ENCODE assay signal across 8 cellular contexts in the genomic region with DNA sequence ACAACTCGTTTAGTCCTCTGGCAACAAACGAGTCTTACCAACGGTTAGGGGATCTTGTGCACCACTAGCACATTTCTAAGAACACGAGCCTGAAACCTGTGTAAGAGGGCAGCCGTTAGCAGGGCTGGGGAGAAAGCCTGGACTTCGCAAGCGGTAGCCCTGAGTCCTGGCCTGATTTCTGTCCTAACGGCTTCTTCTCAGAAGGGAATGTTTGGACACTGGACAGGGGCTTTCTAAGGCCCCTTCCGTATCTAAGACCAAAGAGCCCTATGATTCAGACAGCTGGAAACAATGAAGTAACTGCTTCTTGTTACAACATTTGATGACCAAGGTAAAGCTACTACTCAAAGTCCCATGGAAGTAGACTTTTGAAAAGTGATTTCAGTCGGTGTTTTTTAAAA. TPM values are rescaled to one million over a fixed set of nuclear protein-coding genes. Genes with fewer than 3 reads are reported as not detected.
DNase-seq lines count a peak whose midpoint lies in the region; ATAC-seq and TF ChIP-seq lines count a peak whose summit lies in the region.

No MANE protein-coding gene starts in this region.

- ATAC-seq in activated T-helper 17 cell treated with anti-CD3 and anti-CD28 coated beads, Interleukin-2, amount 50 U/mL, for 72 hours (replicated peaks), result no peak

- intact Hi-C loops in A673 (cut with micrococcal nuclease; ENCODE audit: unreplicated experiment), result loop anchor here (10.0 kb wide), 2 partner anchors 302 to 318 kb away; no protein-coding TSS in a partner anchor

- H3K9me3 ChIP-seq in A673 (ENCODE audit: low read depth, low read length, poor library complexity, severe bottlenecking) (no peaks in the 10 kb centered on the region), thymus (ENCODE audit: control insufficient read depth) (no peaks in the 10 kb centered on the region)

- no peaks in the 10 kb centered on the region for H3K9me3 Mint-ChIP-seq in activated T-helper 17 cell treated with anti-CD3 and anti-CD28 coated beads, Interleukin-2, amount 50 U/mL, for 72 hours

- POLR2A ChIA-PET in A673 (lab: Charles Lee; ENCODE audit: low non-redundant PET), result no interaction called here

- H3K4me3 ChIP-seq in A673 (ENCODE audit: low read depth, low read length, poor library complexity, severe bottlenecking) (peak overlapping the region; percentile 99), H7 (ENCODE audit: insufficient read depth, low read depth, low read length) (peak overlapping the region; percentile 100), kidney epithelial cell (ENCODE audit: low read depth, low read length) (peak overlapping the region; percentile 100), thymus (ENCODE audit: low read length) (peak overlapping the region; percentile 17)

- H3K4me1 Mint-ChIP-seq in activated T-helper 17 cell treated with anti-CD3 and anti-CD28 coated beads, Interleukin-2, amount 50 U/mL, for 72 hours, result peaks cover 33% of the 10 kb centered on the region

- H3K4me1 ChIP-seq in A673 (ENCODE audit: insufficient read depth, low read length, poor library complexity, severe bottlenecking) (peaks cover 23% of the 10 kb centered on the region), thymus (ENCODE audit: control insufficient read depth, insufficient read depth, low read length) (peaks cover 20% of the 10 kb centered on the region)

- peaks cover 62% of the 10 kb centered on the region for H3K36me3 Mint-ChIP-seq in activated T-helper 17 cell treated with anti-CD3 and anti-CD28 coated beads, Interleukin-2, amount 50 U/mL, for 72 hours (ENCODE audit: low read depth)

- CTCF ChIA-PET in A673 (lab: Charles Lee), result no interaction called here

- TF ChIP-seq CTCF in A673 (conservative IDR thresholded peaks at IDR 0.05; ENCODE audit: low read depth, low read length), result no peak
- no peak for TF ChIP-seq CTCF in kidney epithelial cell (IDR thresholded peaks at IDR 0.05; ENCODE audit: insufficient read depth, low read length, poor library complexity, severe bottlenecking)

- H3K36me3 ChIP-seq in A673 (ENCODE audit: insufficient read depth, low read length, poor library complexity, severe bottlenecking) (peaks cover 15% of the 10 kb centered on the region), H7 (replicated peaks; ENCODE audit: control insufficient read depth, insufficient read depth, low read length) (peaks cover 1% of the 10 kb centered on the region), kidney epithelial cell (ENCODE audit: control insufficient read depth, insufficient read depth, low read length) (no peaks in the 10 kb centered on the region), thymus (ENCODE audit: control insufficient read depth, insufficient read depth) (peaks cover 20% of the 10 kb centered on the region)

- H3K27ac ChIP-seq in A673 (ENCODE audit: low read depth, low read length, poor library complexity, severe bottlenecking), result no peak overlapping the region
- H3K27ac ChIP-seq in thymus (ENCODE audit: low read depth), result no peak overlapping the region

- H3K27me3 ChIP-seq in A673 (replicated peaks; ENCODE audit: insufficient read depth, low read depth, low read length, poor library complexity), result no peaks in the 10 kb centered on the region
- H3K27me3 ChIP-seq in H7 (ENCODE audit: control insufficient read depth, insufficient read depth, low read length), result no peaks in the 10 kb centered on the region
- no peaks in the 10 kb centered on the region for H3K27me3 ChIP-seq in kidney epithelial cell (ENCODE audit: control insufficient read depth, insufficient read depth, low read length)
- no peaks in the 10 kb centered on the region for H3K27me3 ChIP-seq in thymus (ENCODE audit: control insufficient read depth, insufficient read depth)

- DNase-seq in A673 (ENCODE audit: low spot score) (no peak), H7 (no peak), kidney epithelial cell (ENCODE audit: low read depth) (no peak), COLO668 (lab: John Stamatoyannopoulos, UW; ENCODE audit: unreplicated experiment) (no peak), NCI-H510A treated with DMSO at 0.1 percent for 48 hours (lab: John Stamatoyannopoulos, UW) (no peak), 8988T (no peak)

- no peaks in the 10 kb centered on the region for H3K27me3 Mint-ChIP-seq in activated T-helper 17 cell treated with anti-CD3 and anti-CD28 coated beads, Interleukin-2, amount 50 U/mL, for 72 hours

- WGBS in thymus, result 48% methylated on average over 10 of the region's 10 CpGs

- BruUV-seq in A673 (replicated peaks; lab: Mats Ljungman, UMichigan), result no TSS peak

- peak overlapping the region; percentile 92 for H3K27ac Mint-ChIP-seq in activated T-helper 17 cell treated with anti-CD3 and anti-CD28 coated beads, Interleukin-2, amount 50 U/mL, for 72 hours

- H3K4me3 Mint-ChIP-seq in activated T-helper 17 cell treated with anti-CD3 and anti-CD28 coated beads, Interleukin-2, amount 50 U/mL, for 72 hours, result peak overlapping the region; percentile 95

RNA-seq across cellular contexts. Expression of a gene that starts 2.2 kb away (rescaled TPM):
- 91.1 and 96.2 TPM in 2 replicates for total RNA-seq in A673 (2021)
- total RNA-seq in H7 (2014; rRNA removed; shearing (Covaris generic)), result 108 and 150 TPM in 2 replicates
- total RNA-seq in activated T-helper 17 cell treated with anti-CD3 and anti-CD28 coated beads, Interleukin-2, amount 50 U/mL, for 72 hours, result 100 to 1,000 TPM; 180 to 207 TPM
- 72.4 and 81.9 TPM in 2 replicates for total RNA-seq in kidney epithelial cell
- 207 TPM for polyA plus RNA-seq in thymus

Comparison
In these comparisons a context has a peak if more than half of its experiments do, and no peak if none do; other contexts are left out.
1. H3K4me3 ChIP-seq: peak in every context shown above with its lines; median percentile 100 in H7; 100 in kidney epithelial cell; 99 in A673; 17 in thymus.